ENCODE assay signal across 1 cellular context in genomic region chr2:206962966-206963365, GRCh38.
TF ChIP-seq lines count a peak whose summit lies in the region.

No MANE protein-coding gene starts in this region.

TF ChIP-seq in GM23338, 12 proteins besides CTCF, POLR2A, EP300 and RAD21 (continued from another document):
- no peak for TF ChIP-seq ZNF462 (CRISPR knock-in tag; IDR thresholded peaks at IDR 0.05)
TF ChIP-seq in GM23338: peak in this region for 0.
